In genomic region chr10:104342941-104343411, GRCh38 we compare ENCODE assay signal across 1 cellular context.
TF ChIP-seq lines count a peak whose summit lies in the region.

No MANE protein-coding gene starts in this region.

TF ChIP-seq in endothelial cell of umbilical vein, 7 proteins besides CTCF, POLR2A, EP300 and RAD21:
- TF ChIP-seq POLR2AphosphoS5 (IDR thresholded peaks at IDR 0.05; ENCODE audit: insufficient read depth, low read depth, low read length) (peak; percentile 12), FOS (IDR thresholded peaks at IDR 0.05; ENCODE audit: borderline replicate concordance, insufficient read depth, low read length) (peak; percentile 17), EZH2 (IDR thresholded peaks at IDR 0.05; ENCODE audit: borderline replicate concordance, low read depth, low read length, severe bottlenecking) (no peak), GATA2 (IDR thresholded peaks at IDR 0.05; ENCODE audit: insufficient read depth, insufficient read length, low read depth, low read length) (peak; percentile 15), JUN (IDR thresholded peaks at IDR 0.05; ENCODE audit: borderline replicate concordance, insufficient read depth, insufficient read length, low read depth) (peak; percentile 12)
TF ChIP-seq in endothelial cell of umbilical vein: peak in this region for 4.
